Comparison of ENCODE assay signal across 9 cellular contexts in genomic region chr14:48429512-48429911, GRCh38.
"Had no signal": no experiment of that assay in that cellular context is flagged by ENCODE, and none has a peak within 500 bp of the region (broad histone marks: within the 10 kb centered on the region; RNA-seq: fewer than 3 reads in every experiment).

No MANE protein-coding gene starts in this region.

- H3K4me3 Mint-ChIP-seq: HFFc6 had no signal

- H3K27ac Mint-ChIP-seq: HFFc6 had no signal

- DNase-seq: GM23248, GOT3, H7, HFFc6, IMR-90, KG1 had no signal

- ATAC-seq: HCT116, K562 had no signal

- H3K4me1 ChIP-seq: HAP-1 had no signal

- H2AFZ ChIP-seq: GM23248 had no signal

- H3K27ac ChIP-seq: GM23248 had no signal

- H3K9me3 ChIP-seq: HAP-1 had no signal

- H3K9ac ChIP-seq: GM23248 had no signal

- H3K4me3 ChIP-seq: GM23248, HAP-1, K562 had no signal

- H3K36me3 ChIP-seq: HAP-1 had no signal
